11 cellular contexts compared by ENCODE assay signal in the genomic region with DNA sequence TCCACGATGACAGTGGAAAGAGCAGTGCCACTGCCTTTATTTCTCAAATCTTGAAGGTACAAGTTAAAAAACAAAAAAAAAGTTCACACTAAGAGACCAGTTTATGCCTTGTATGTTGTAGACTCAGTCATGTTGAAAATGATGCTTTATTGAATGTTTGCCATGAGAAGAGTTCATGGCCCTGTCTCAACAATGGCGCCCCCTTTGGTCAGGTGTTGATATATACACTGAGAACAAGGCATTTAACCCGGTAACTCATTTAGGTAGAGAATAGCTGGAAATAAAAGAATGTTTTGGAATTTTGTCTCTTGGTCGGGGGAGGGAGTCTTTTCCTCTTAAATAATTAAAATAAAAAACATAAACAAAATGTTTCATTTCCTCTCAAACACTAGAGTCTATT.
DNase-seq lines count a peak whose midpoint lies in the region; ATAC-seq and TF ChIP-seq lines count a peak whose summit lies in the region.
"Had no signal": no experiment of that assay in that cellular context is flagged by ENCODE, and none has a peak within 500 bp of the region (broad histone marks: within the 10 kb centered on the region; RNA-seq: fewer than 3 reads in every experiment).

No MANE protein-coding gene starts in this region.

- no peak overlapping the region for H2BK12ac ChIP-seq in trophoblast cell (ENCODE audit: low read length)

- H3K4me3 ChIP-seq in BE2C (ENCODE audit: low read depth, low read length) = no peak overlapping the region
- no peak overlapping the region for H3K4me3 ChIP-seq in GM12864 (ENCODE audit: low read depth, low read length)
- H3K4me3 ChIP-seq in Peyer's patch = no peak overlapping the region
- H3K4me3 ChIP-seq in trophoblast cell (ENCODE audit: low read depth, low read length) = no peak overlapping the region
- H3K4me3 ChIP-seq: upper lobe of left lung had no signal

- TF ChIP-seq CTCF in BE2C (IDR thresholded peaks at IDR 0.05; ENCODE audit: low read depth, low read length) (peak; percentile 61), GM12864 (IDR thresholded peaks at IDR 0.05; ENCODE audit: low read depth, low read length, missing control alignments) (peak; percentile 44), Peyer's patch (IDR thresholded peaks at IDR 0.05) (peak in 4 of 6 experiments; percentile 11 to 17 (median 15)), glutamatergic neuron (IDR thresholded peaks at IDR 0.05; ENCODE audit: partially characterized antibody, unreplicated experiment) (peak; percentile 43)

- H3K4me1 Mint-ChIP-seq in glutamatergic neuron (ENCODE audit: low read depth, unreplicated experiment) = no peaks in the 10 kb centered on the region

- H3K4me1 ChIP-seq in BE2C = peaks cover 5% of the 10 kb centered on the region; the same call in 1 of the 2 replicates
- H3K4me1 ChIP-seq in Peyer's patch = peaks cover 0 to 52% (median 8%) of the 10 kb centered on the region in 4 donors
- no peaks in the 10 kb centered on the region for H3K4me1 ChIP-seq in trophoblast cell (ENCODE audit: control insufficient read depth in 1 of 2, insufficient read depth in 2 of 2, low read length in 2 of 2)

- no peak overlapping the region for H2BK120ac ChIP-seq in trophoblast cell (ENCODE audit: insufficient read depth, low read length, poor library complexity)

- H3K9me3 ChIP-seq in BE2C = no peaks in the 10 kb centered on the region
- no peaks in the 10 kb centered on the region for H3K9me3 ChIP-seq in Peyer's patch
- H3K9me3 ChIP-seq in trophoblast cell (ENCODE audit: insufficient read depth, low read depth, low read length) = no peaks in the 10 kb centered on the region
- H3K9me3 ChIP-seq: upper lobe of left lung had no signal

- H3K4ac ChIP-seq in trophoblast cell (ENCODE audit: low read depth, low read length) = no peak overlapping the region

- H3K4me2 ChIP-seq in trophoblast cell (ENCODE audit: low read length) = no peak overlapping the region

- intact Hi-C loops in Right ventricle myocardium inferior (cut with DNase I) = no loop called here

- no peaks in the 10 kb centered on the region for H3K36me3 Mint-ChIP-seq in glutamatergic neuron (ENCODE audit: unreplicated experiment)

- WGBS in trophoblast cell (ENCODE audit: extremely low coverage, insufficient coverage, insufficient read length) = no CpG with 5 or more reads among the region's 4 CpGs

- H3K18ac ChIP-seq in trophoblast cell (ENCODE audit: low read length) = no peak overlapping the region

- no peak overlapping the region for H3K9ac ChIP-seq in trophoblast cell (ENCODE audit: low read length)

- ATAC-seq in GM21529 (IDR thresholded peaks at IDR 0.05; ENCODE audit: unreplicated experiment) (no peak), Right ventricle myocardium inferior (no peak)

- peaks cover 2% of the 10 kb centered on the region for H3K9me3 Mint-ChIP-seq in glutamatergic neuron (ENCODE audit: unreplicated experiment)

- H3K4me3 Mint-ChIP-seq in glutamatergic neuron (ENCODE audit: unreplicated experiment) = no peak overlapping the region

- H3K79me2 ChIP-seq in trophoblast cell (ENCODE audit: control insufficient read depth, insufficient read depth, low read length, poor library complexity) = no peaks in the 10 kb centered on the region

- H3K27ac Mint-ChIP-seq in glutamatergic neuron (ENCODE audit: unreplicated experiment) = no peak overlapping the region

- H3K27me3 ChIP-seq in BE2C = no peaks in the 10 kb centered on the region
- no peaks in the 10 kb centered on the region for H3K27me3 ChIP-seq in Peyer's patch
- H3K27me3 ChIP-seq in trophoblast cell (ENCODE audit: insufficient read depth, low read length) = no peaks in the 10 kb centered on the region
- H3K27me3 ChIP-seq: upper lobe of left lung had no signal

- H3K36me3 ChIP-seq in BE2C (no peaks in the 10 kb centered on the region), Peyer's patch (no peaks in the 10 kb centered on the region), trophoblast cell (ENCODE audit: control insufficient read depth in 1 of 2, insufficient read depth in 2 of 2, low read length in 2 of 2) (no peaks in the 10 kb centered on the region)

- H3K27ac ChIP-seq in Peyer's patch = peak overlapping the region in 1 of 4 donors; percentile 59
- no peak overlapping the region for H3K27ac ChIP-seq in trophoblast cell (ENCODE audit: low read depth, low read length)
- H3K27ac ChIP-seq: upper lobe of left lung had no signal

- TF ChIP-seq POLR2A in Peyer's patch (IDR thresholded peaks at IDR 0.05) = no peak

- DNase-seq in BE2C = no peak
- no peak for DNase-seq in GM12864 (ENCODE audit: low read depth)
- no peak for DNase-seq in Peyer's patch
- no peak for DNase-seq in glutamatergic neuron
- no peak for DNase-seq in amniotic stem cell (lab: John Stamatoyannopoulos, UW)
- DNase-seq in trophoblast cell = no peak
- no peak for DNase-seq in Right ventricle myocardium inferior (ENCODE audit: missing footprints)
- DNase-seq: NCI-H187 treated with DMSO at 0.1 percent for 48 hours, SHP77 treated with DMSO at 0.1 percent for 48 hours, upper lobe of left lung had no signal

- no peak overlapping the region for H2AFZ ChIP-seq in trophoblast cell (ENCODE audit: insufficient read depth, low read length, poor library complexity)

- H4K91ac ChIP-seq in trophoblast cell (ENCODE audit: low read depth, low read length) = no peak overlapping the region

- H4K12ac ChIP-seq in trophoblast cell (ENCODE audit: low read depth, low read length) = no peak overlapping the region

- H2AK5ac ChIP-seq in trophoblast cell (ENCODE audit: low read length) = no peak overlapping the region

- no peak overlapping the region for H3K23ac ChIP-seq in trophoblast cell (ENCODE audit: low read length)

- H3K14ac ChIP-seq in trophoblast cell (ENCODE audit: low read length) = no peak overlapping the region

- no peak overlapping the region for H2BK5ac ChIP-seq in trophoblast cell (ENCODE audit: low read depth, low read length, poor library complexity)

- H4K8ac ChIP-seq in trophoblast cell (ENCODE audit: low read depth, low read length) = no peak overlapping the region

- no peaks in the 10 kb centered on the region for H3K79me1 ChIP-seq in trophoblast cell (ENCODE audit: low read length)

- peaks cover 1% of the 10 kb centered on the region for H3K27me3 Mint-ChIP-seq in glutamatergic neuron (ENCODE audit: unreplicated experiment)
